Comparison of ENCODE assay signal across 8 cellular contexts in genomic region chr4:15001825-15002658, GRCh38. TPM values are rescaled to one million over a fixed set of nuclear protein-coding genes. Genes with fewer than 3 reads are reported as not detected.
DNase-seq lines count a peak whose midpoint lies in the region; ATAC-seq, FAIRE-seq and TF ChIP-seq lines count a peak whose summit lies in the region.

Gene CPEB2, plus strand, starts transcription at chr4:15002481. Its CDS starts 193 bp downstream, at chr4:15002674.

- H3K4me1 ChIP-seq in mammary epithelial cell (ENCODE audit: insufficient read depth, low read length) = peaks cover 3% of the 10 kb centered on the region
- H3K4me1 ChIP-seq in small intestine (ENCODE audit: control insufficient read depth in 2 of 2, insufficient read depth in 1 of 2, low read depth in 1 of 2, low read length in 1 of 2) = no peaks in the 10 kb centered on the region

- H3K4me2 ChIP-seq in mammary epithelial cell (ENCODE audit: insufficient read depth, low read depth, low read length) = peak within 1 kb of the TSS; percentile 97

- H3K79me2 ChIP-seq in mammary epithelial cell (ENCODE audit: insufficient read depth, low read length) = peaks cover 38% of the 10 kb centered on the region

- 5% methylated on average over 10 of the region's 106 CpGs for WGBS in mammary epithelial cell (ENCODE audit: low coverage, missing lambda C conversion rate)
- WGBS in small intestine, 3 donors = 0 to 1% (median 1%) methylated on average over 55 to 106 of the region's 106 CpGs

- peak within 1 kb of the TSS; percentile 85 for H2AFZ ChIP-seq in mammary epithelial cell (ENCODE audit: low read depth, low read length)

- peak; percentile 63 for ATAC-seq in HG03039 (IDR thresholded peaks at IDR 0.05; ENCODE audit: unreplicated experiment)

- H3K27me3 ChIP-seq in WERI-Rb-1 (ENCODE audit: insufficient read depth, low read depth, severe bottlenecking) (no peaks in the 10 kb centered on the region), mammary epithelial cell (ENCODE audit: insufficient read depth, low read length) (no peaks in the 10 kb centered on the region), small intestine (ENCODE audit: control insufficient read depth in 2 of 2, insufficient read depth in 2 of 2, low read length in 2 of 2) (no peaks in the 10 kb centered on the region)

- H4K20me1 ChIP-seq in mammary epithelial cell (ENCODE audit: insufficient read depth, low read length) = no peaks in the 10 kb centered on the region

- no TSS peak for BruUV-seq in mammary epithelial cell (replicated peaks; lab: Mats Ljungman, UMichigan)

- intact Hi-C loops in mammary epithelial cell (cut with micrococcal nuclease) = loop anchor here (1.0 to 10.0 kb wide), 10 partner anchors 110 to 1520 kb away; partner anchors contain the start of genes BOD1L1 and RAB28

- peak within 1 kb of the TSS; percentile 91 for H3K9ac ChIP-seq in mammary epithelial cell (ENCODE audit: insufficient read depth, low read length)

- H3K36me3 ChIP-seq in WERI-Rb-1 (no peaks in the 10 kb centered on the region), mammary epithelial cell (ENCODE audit: insufficient read depth, low read length) (no peaks in the 10 kb centered on the region), small intestine (ENCODE audit: control insufficient read depth in 2 of 2, insufficient read depth in 2 of 2, low read length in 2 of 2) (no peaks in the 10 kb centered on the region)

- dilution Hi-C loops in mammary epithelial cell (cut with HindIII; ENCODE audit: low sequenced_read_pairs) = no loop called here

- H3K4me3 ChIP-seq in WERI-Rb-1 (ENCODE audit: low read depth, low read length) (peak within 1 kb of the TSS; percentile 75), mammary epithelial cell (replicated peaks in 1 of 3; ENCODE audit: insufficient read depth in 1 of 3, low read depth in 2 of 3, low read length in 3 of 3) (peak within 1 kb of the TSS; percentile 63 to 98 (median 72)), small intestine (ENCODE audit: low read depth in 1 of 2, low read length in 2 of 2) (peak within 1 kb of the TSS; percentile 85 to 98)

- H3K27ac ChIP-seq in WERI-Rb-1 (peak within 1 kb of the TSS; percentile 93), mammary epithelial cell (ENCODE audit: insufficient read depth, low read depth, low read length) (peak within 1 kb of the TSS; percentile 89), small intestine (ENCODE audit: low read depth in 1 of 2, low read length in 1 of 2) (peak within 1 kb of the TSS; percentile 99 to 100)

- in situ Hi-C loops in mammary epithelial cell (cut with MboI; ENCODE audit: low sequenced_read_pairs in 2 of 2) = loop anchor here in 1 of 2 donors (10.0 to 25.0 kb wide), 2 partner anchors 127 to 1365 kb away; partner anchors contain the start of gene BOD1L1

- TF ChIP-seq CTCF in WERI-Rb-1 (IDR thresholded peaks at IDR 0.05; ENCODE audit: low read depth, low read length) (no peak), mammary epithelial cell (conservative IDR thresholded peaks at IDR 0.05 in 1 of 2, IDR thresholded peaks at IDR 0.05 in 1 of 2; ENCODE audit: extremely low read depth in 1 of 2, insufficient read depth in 1 of 2, low read depth in 1 of 2, low read length in 2 of 2) (no peak)

- DNase-seq in NCI-H2171 treated with DMSO at 0.1 percent for 48 hours (lab: John Stamatoyannopoulos, UW) = peak; percentile 20
- no peak for DNase-seq in NCI-H2171 (lab: John Stamatoyannopoulos, UW)
- peak; percentile 56 for DNase-seq in NCI-H2196 treated with DMSO at 0.1 percent for 48 hours (lab: John Stamatoyannopoulos, UW; ENCODE audit: unreplicated experiment)
- DNase-seq in WERI-Rb-1 = peak; percentile 99
- peak; percentile 94 for DNase-seq in mammary epithelial cell
- DNase-seq in iPS-NIHi11 (ENCODE audit: low spot score) = peak; percentile 82
- peak; percentile 94 for DNase-seq in small intestine

- CTCF ChIA-PET in mammary epithelial cell (lab: Charles Lee; ENCODE audit: low non-redundant PET) = interaction anchor here (0.7 kb wide), 1 partner anchor 23 kb away, joined by 3 read pairs; no protein-coding TSS in a partner anchor

- no peak for FAIRE-seq in small intestine (lab: Jason Lieb, UNC)

- H3K9me3 ChIP-seq in WERI-Rb-1 (ENCODE audit: severe bottlenecking) (no peaks in the 10 kb centered on the region), mammary epithelial cell (replicated peaks; ENCODE audit: insufficient read depth, low read length) (no peaks in the 10 kb centered on the region), small intestine (ENCODE audit: control insufficient read depth, low read depth) (no peaks in the 10 kb centered on the region)

RNA-seq across cellular contexts. Expression of gene CPEB2, which starts in this region (rescaled TPM):
- total RNA-seq in mammary epithelial cell = 10 to 100 TPM; 16.1 to 21.5 TPM
- polyA plus RNA-seq in mammary epithelial cell = 2.4 TPM
- 2.6 TPM for polyA minus RNA-seq in mammary epithelial cell
- 1 to 10 TPM; 5.4 to 9.4 (median 7.3) TPM for polyA plus RNA-seq in small intestine
